ENCODE assay signal across 1 cellular context in genomic region chr12:111777345-111778045, GRCh38.
A peak's percentile ranks its signal among the peaks of the same experiment; 100 is the strongest.
TF ChIP-seq lines count a peak whose summit lies in the region.

No MANE protein-coding gene starts in this region.

TF ChIP-seq in HepG2, 621 proteins besides CTCF, POLR2A, EP300 and RAD21 (continued from another document and continues in another):
- TF ChIP-seq LRRFIP1 (CRISPR knock-in tag; conservative IDR thresholded peaks at IDR 0.05) (no peak), CREB1 (IDR thresholded peaks at IDR 0.05) (no peak), CREB1 (CRISPR knock-in tag; IDR thresholded peaks at IDR 0.05) (no peak), ZNF275 (CRISPR knock-in tag; IDR thresholded peaks at IDR 0.05; ENCODE audit: borderline replicate concordance) (0 out of 2 replicates have a peak, but pooled peaks have one; percentile 43), NR2C2 (CRISPR knock-in tag; IDR thresholded peaks at IDR 0.05; ENCODE audit: borderline replicate concordance) (no peak), ZBTB40 (IDR thresholded peaks at IDR 0.05) (no peak), ZBTB40 (CRISPR knock-in tag; IDR thresholded peaks at IDR 0.05) (peak; percentile 42), KLF13 (CRISPR knock-in tag; IDR thresholded peaks at IDR 0.05) (no peak), ZNF510 (CRISPR knock-in tag; IDR thresholded peaks at IDR 0.05; ENCODE audit: low read depth) (no peak), ZNF556 (CRISPR knock-in tag; IDR thresholded peaks at IDR 0.05; ENCODE audit: borderline replicate concordance) (no peak; the same call in 1 of the 2 replicates), ZNF318 (CRISPR knock-in tag; IDR thresholded peaks at IDR 0.05) (no peak), ZNF460 (CRISPR knock-in tag; IDR thresholded peaks at IDR 0.05; ENCODE audit: borderline replicate concordance) (no peak), CREM (IDR thresholded peaks at IDR 0.05) (peak; percentile 41; the same call in 1 of the 2 replicates), CREM (CRISPR knock-in tag; IDR thresholded peaks at IDR 0.05) (no peak), SMYD3 (CRISPR knock-in tag; IDR thresholded peaks at IDR 0.05) (no peak), ZFY (CRISPR knock-in tag; IDR thresholded peaks at IDR 0.05) (0 out of 2 replicates have a peak, but pooled peaks have one; percentile 8), MAF1 (CRISPR knock-in tag; IDR thresholded peaks at IDR 0.05; ENCODE audit: borderline replicate concordance) (no peak), PBX2 (CRISPR knock-in tag; IDR thresholded peaks at IDR 0.05) (no peak), IRF9 (CRISPR knock-in tag; IDR thresholded peaks at IDR 0.05; ENCODE audit: borderline replicate concordance) (no peak), ZHX1 (CRISPR knock-in tag; IDR thresholded peaks at IDR 0.05; ENCODE audit: low read depth) (no peak), SP140L (CRISPR knock-in tag; IDR thresholded peaks at IDR 0.05; ENCODE audit: borderline replicate concordance) (no peak), ISX (CRISPR knock-in tag; conservative IDR thresholded peaks at IDR 0.05) (no peak), ZNF263 (CRISPR knock-in tag; IDR thresholded peaks at IDR 0.05) (no peak)
